In the genomic region with DNA sequence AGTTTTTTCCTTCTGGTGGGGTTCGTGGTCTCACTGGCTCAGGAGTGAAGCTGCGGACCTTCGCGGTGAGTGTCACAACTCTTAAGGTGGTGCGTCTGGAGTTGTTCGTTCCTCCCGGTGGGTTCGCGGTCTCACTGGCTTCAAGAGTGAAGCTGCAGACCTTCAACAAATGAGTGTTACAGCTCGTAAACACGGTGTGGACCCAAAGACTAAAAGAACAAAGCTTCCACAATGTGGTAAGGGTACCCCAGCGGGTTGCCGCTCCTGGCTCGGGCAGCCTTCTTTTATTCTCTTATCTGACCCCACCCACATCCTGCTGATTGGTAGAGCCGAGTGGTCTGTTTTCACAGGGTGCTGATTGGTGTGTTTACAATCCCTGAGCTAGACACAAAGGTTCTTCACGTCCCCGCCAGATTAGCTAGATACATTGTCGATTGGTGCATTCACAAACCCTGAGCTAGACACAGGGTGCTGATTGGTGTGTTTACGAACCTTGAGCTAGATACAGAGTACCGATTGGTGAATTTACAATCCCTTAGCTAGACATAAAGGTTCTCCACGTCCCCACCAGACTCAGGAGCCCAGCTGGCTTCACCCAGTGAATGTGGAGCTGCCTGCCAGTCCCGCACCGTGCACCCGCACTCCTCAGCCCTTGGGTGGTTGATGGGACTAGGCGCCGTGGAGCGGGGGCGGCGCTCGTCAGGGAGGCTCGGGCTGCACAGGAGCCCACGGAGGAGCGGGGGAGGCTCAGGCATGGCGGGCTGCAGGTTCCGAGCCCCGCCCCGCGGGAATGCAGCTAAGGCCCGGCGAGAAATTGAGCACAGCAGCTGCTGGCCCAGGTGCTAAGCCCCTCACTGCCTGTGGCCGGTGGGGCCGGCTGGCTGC, we compare ENCODE assay signal across 2 cellular contexts.
TF ChIP-seq lines count a peak whose summit lies in the region.

No MANE protein-coding gene starts in this region.

TF ChIP-seq in WTC11, 78 proteins besides CTCF, POLR2A, EP300 and RAD21:
- peak; percentile 79 for TF ChIP-seq NFYB (CRISPR knock-in tag; conservative IDR thresholded peaks at IDR 0.05; ENCODE audit: low read depth)

TF ChIP-seq in K562, 482 proteins besides CTCF, POLR2A, EP300 and RAD21:
- TF ChIP-seq NFYB (IDR thresholded peaks at IDR 0.05; ENCODE audit: extremely low read depth, insufficient read length): peak; percentile 72
TF ChIP-seq in K562: peak in this region for 1; not testable (repeated sequence) for 481.
